ENCODE assay signal across 17 cellular contexts in genomic region chr5:173514666-173515065, GRCh38.
DNase-seq lines count a peak whose midpoint lies in the region; ATAC-seq and TF ChIP-seq lines count a peak whose summit lies in the region.
"Had no signal": no experiment of that assay in that cellular context is flagged by ENCODE, and none has a peak within 500 bp of the region (broad histone marks: within the 10 kb centered on the region; RNA-seq: fewer than 3 reads in every experiment).

No MANE protein-coding gene starts in this region.

- H3K4me2 ChIP-seq in osteoblast (ENCODE audit: insufficient read depth, low read length), result no peak overlapping the region
- H3K4me2 ChIP-seq: BLaER1 had no signal

- H3K27me3 Mint-ChIP-seq in HFFc6 (ENCODE audit: insufficient read depth), result peaks cover 4% of the 10 kb centered on the region

- peaks cover 12% of the 10 kb centered on the region for H3K9me3 ChIP-seq in adipocyte (ENCODE audit: control insufficient read depth, low read length)
- H3K9me3 ChIP-seq in osteoblast (ENCODE audit: low read depth, low read length), result no peaks in the 10 kb centered on the region
- H3K9me3 ChIP-seq in WERI-Rb-1 (ENCODE audit: severe bottlenecking), result no peaks in the 10 kb centered on the region

- H3K4me1 ChIP-seq in adipocyte (ENCODE audit: control insufficient read depth, insufficient read depth, low read length) (peaks cover 30% of the 10 kb centered on the region), osteoblast (ENCODE audit: insufficient read depth, low read length) (peaks cover 23% of the 10 kb centered on the region)

- peaks cover 38% of the 10 kb centered on the region for H3K4me1 Mint-ChIP-seq in HFFc6 (ENCODE audit: low read depth)
- H3K4me1 Mint-ChIP-seq: CD4-positive, alpha-beta memory T cell had no signal

- no peak overlapping the region for H3K4me3 ChIP-seq in adipocyte (ENCODE audit: low read length)
- no peak overlapping the region for H3K4me3 ChIP-seq in osteoblast (ENCODE audit: insufficient read depth, low read length)
- H3K4me3 ChIP-seq in WERI-Rb-1 (ENCODE audit: low read depth, low read length), result no peak overlapping the region
- H3K4me3 ChIP-seq: BLaER1, K562 had no signal

- H2AFZ ChIP-seq in osteoblast (ENCODE audit: low read length), result no peak overlapping the region

- peaks cover 4% of the 10 kb centered on the region; the same call in 1 of the 2 replicates for H3K36me3 Mint-ChIP-seq in HFFc6 (ENCODE audit: low read depth)
- H3K36me3 Mint-ChIP-seq: CD4-positive, alpha-beta memory T cell had no signal

- DNase-seq in DMS53 (lab: John Stamatoyannopoulos, UW), result peak; percentile 52
- DNase-seq in HFFc6, result peak; percentile 9
- DNase-seq in adipocyte (ENCODE audit: low read depth), result peak; percentile 26
- no peak for DNase-seq in osteoblast (ENCODE audit: insufficient read length, low spot score, missing footprints)
- no peak for DNase-seq in amygdala (lab: John Stamatoyannopoulos, UW)
- DNase-seq in G401 (ENCODE audit: low spot score), result no peak
- no peak for DNase-seq in WERI-Rb-1
- DNase-seq: CD4-positive, alpha-beta memory T cell; DMS153; NCI-H1105 treated with DMSO at 0.1 percent for 48 hours; NCI-H1694 treated with DMSO at 0.1 percent for 48 hours; NCI-H2107; NCI-H524 had no signal

- no peak for ATAC-seq in GM21447 (IDR thresholded peaks at IDR 0.05; ENCODE audit: unreplicated experiment)
- ATAC-seq: HCT116, K562 had no signal

- peak overlapping the region; percentile 31 for H3K27ac ChIP-seq in osteoblast (ENCODE audit: low read depth, low read length)
- H3K27ac ChIP-seq in WERI-Rb-1, result no peak overlapping the region
- H3K27ac ChIP-seq: BLaER1 had no signal

- H3K27me3 ChIP-seq in adipocyte (replicated peaks; ENCODE audit: control insufficient read depth, insufficient read depth, low read length), result no peaks in the 10 kb centered on the region
- no peaks in the 10 kb centered on the region for H3K27me3 ChIP-seq in osteoblast (ENCODE audit: insufficient read depth, low read length)
- H3K27me3 ChIP-seq in WERI-Rb-1 (ENCODE audit: insufficient read depth, low read depth, severe bottlenecking), result peaks cover 73% of the 10 kb centered on the region
- H3K27me3 ChIP-seq: BLaER1 had no signal

- no peak overlapping the region for H3K4me3 Mint-ChIP-seq in HFFc6
- H3K4me3 Mint-ChIP-seq: CD4-positive, alpha-beta memory T cell had no signal

- H3K9ac ChIP-seq in adipocyte (ENCODE audit: low read length), result peak overlapping the region; percentile 71
- H3K9ac ChIP-seq: BLaER1 had no signal

- peaks cover 4% of the 10 kb centered on the region for H3K9me3 Mint-ChIP-seq in HFFc6

- H3K27ac Mint-ChIP-seq in HFFc6, result no peak overlapping the region
- H3K27ac Mint-ChIP-seq: CD4-positive, alpha-beta memory T cell had no signal

- no peaks in the 10 kb centered on the region for H4K20me1 ChIP-seq in osteoblast (ENCODE audit: insufficient read depth, low read length)
- H4K20me1 ChIP-seq: BLaER1 had no signal

- H3K36me3 ChIP-seq in adipocyte (ENCODE audit: control insufficient read depth, insufficient read depth, low read length, severe bottlenecking) (no peaks in the 10 kb centered on the region), osteoblast (ENCODE audit: insufficient read depth, low read length) (no peaks in the 10 kb centered on the region), WERI-Rb-1 (no peaks in the 10 kb centered on the region)
- H3K36me3 ChIP-seq: BLaER1 had no signal

- TF ChIP-seq CTCF in HFFc6 (IDR thresholded peaks at IDR 0.05) (no peak), osteoblast (IDR thresholded peaks at IDR 0.05; ENCODE audit: extremely low read depth, low read depth, low read length) (no peak), WERI-Rb-1 (IDR thresholded peaks at IDR 0.05; ENCODE audit: low read depth, low read length) (no peak)

- in situ Hi-C loops in G401 (cut with HindIII; ENCODE audit: low sequenced_read_pairs), result no loop called here

- no peaks in the 10 kb centered on the region for H3K79me2 ChIP-seq in osteoblast (ENCODE audit: insufficient read depth, low read length)

Comparison
In these comparisons a context has a peak if more than half of its experiments do, and no peak if none do; other contexts are left out.
1. DNase-seq: peak in DMS53 (single experiment), HFFc6 (single experiment) and adipocyte (single experiment); none in osteoblast (single experiment), amygdala (0 of 56), G401 (single experiment) and WERI-Rb-1 (single experiment).